11 cellular contexts compared by ENCODE assay signal in genomic region chr2:46164581-46165301, GRCh38.
A peak's percentile ranks its signal among the peaks of the same experiment; 100 is the strongest.
DNase-seq lines count a peak whose midpoint lies in the region; ATAC-seq and TF ChIP-seq lines count a peak whose summit lies in the region.
"Had no signal": no experiment of that assay in that cellular context is flagged by ENCODE, and none has a peak within 500 bp of the region (broad histone marks: within the 10 kb centered on the region; RNA-seq: fewer than 3 reads in every experiment).

No MANE protein-coding gene starts in this region.

- H3K36me3 ChIP-seq in breast epithelium = no peaks in the 10 kb centered on the region
- H3K36me3 ChIP-seq in smooth muscle cell (ENCODE audit: low read depth) = no peaks in the 10 kb centered on the region

- no peak overlapping the region for H2AFZ ChIP-seq in smooth muscle cell (ENCODE audit: low read depth)

- H3K4me1 ChIP-seq in breast epithelium (peaks cover 6 to 7% of the 10 kb centered on the region in 2 donors), smooth muscle cell (ENCODE audit: low read depth) (peaks cover 13% of the 10 kb centered on the region)

- DNase-seq in HCEC 1CT (peak; percentile 86), breast epithelium (ENCODE audit: low spot score in 2 of 2) (peak in 1 of 2 donors; percentile 44), kidney tubule cell (ENCODE audit: low spot score) (peak; percentile 80), smooth muscle cell (lab: John Stamatoyannopoulos, UW; ENCODE audit: unreplicated experiment) (no peak)
- DNase-seq in activated CD4-positive, alpha-beta T cell treated with anti-CD3 and anti-CD28 coated beads, Interleukin-2, amount 50 U/mL, for 48 hours = no peak
- DNase-seq: activated CD4-positive, alpha-beta T cell treated with anti-CD3 and anti-CD28 coated beads for 1 hour; stimulated activated naive CD4-positive, alpha-beta T cell had no signal

- intact Hi-C loops in breast epithelium (cut with DNase I; ENCODE audit: low total_unique reads) = no loop called here

- 45% methylated on average over 10 of the region's 10 CpGs for WGBS in smooth muscle cell (ENCODE audit: low lambda C conversion rate)

- no peaks in the 10 kb centered on the region for H3K79me2 ChIP-seq in smooth muscle cell (ENCODE audit: low read depth)

- H3F3A ChIP-seq in smooth muscle cell (ENCODE audit: low read depth) = peaks cover 17% of the 10 kb centered on the region

- no peak for TF ChIP-seq POLR2A in breast epithelium (IDR thresholded peaks at IDR 0.05)

- H3K9me3 ChIP-seq in breast epithelium = no peaks in the 10 kb centered on the region
- H3K9me3 ChIP-seq in smooth muscle cell (replicated peaks; ENCODE audit: low read depth) = no peaks in the 10 kb centered on the region

- ATAC-seq in HG02610 (IDR thresholded peaks at IDR 0.05; ENCODE audit: unreplicated experiment) (no peak), GM21576 (IDR thresholded peaks at IDR 0.05; ENCODE audit: unreplicated experiment) (no peak), HG03442 (IDR thresholded peaks at IDR 0.05; ENCODE audit: unreplicated experiment) (no peak)
- ATAC-seq: GM12878 had no signal

- peak overlapping the region in 1 of 3 donors; percentile 11 for H3K4me3 ChIP-seq in breast epithelium
- H3K4me3 ChIP-seq in smooth muscle cell = no peak overlapping the region
- H3K4me3 ChIP-seq: GM12878 had no signal

- TF ChIP-seq CTCF in breast epithelium (IDR thresholded peaks at IDR 0.05) (no peak), smooth muscle cell (IDR thresholded peaks at IDR 0.05; ENCODE audit: borderline replicate concordance, insufficient read depth, poor library complexity, severe bottlenecking) (no peak)

- H3K27me3 ChIP-seq in breast epithelium = no peaks in the 10 kb centered on the region
- H3K27me3 ChIP-seq in smooth muscle cell (ENCODE audit: low read depth) = no peaks in the 10 kb centered on the region

- no peak overlapping the region for H3K9ac ChIP-seq in smooth muscle cell (ENCODE audit: low read depth)

- no peaks in the 10 kb centered on the region for H4K20me1 ChIP-seq in smooth muscle cell (ENCODE audit: low read depth)

- H3K27ac ChIP-seq in breast epithelium (peak overlapping the region; percentile 42 to 68), smooth muscle cell (ENCODE audit: low read depth) (peak overlapping the region; percentile 85)

- H3K4me2 ChIP-seq in smooth muscle cell = peak overlapping the region; percentile 71

Comparison
In these comparisons a context has a peak if more than half of its experiments do, and no peak if none do; other contexts are left out.
1. DNase-seq: peak in HCEC 1CT (single experiment) and kidney tubule cell (single experiment); none in smooth muscle cell (single experiment) and activated CD4-positive, alpha-beta T cell treated with anti-CD3 and anti-CD28 coated beads, Interleukin-2, amount 50 U/mL, for 48 hours (0 of 2).